ENCODE assay signal across 16 cellular contexts in genomic region chr14:62796431-62796830, GRCh38.
A peak's percentile ranks its signal among the peaks of the same experiment; 100 is the strongest.
DNase-seq lines count a peak whose midpoint lies in the region; ATAC-seq, FAIRE-seq and TF ChIP-seq lines count a peak whose summit lies in the region.
"Had no signal": no experiment of that assay in that cellular context is flagged by ENCODE, and none has a peak within 500 bp of the region (broad histone marks: within the 10 kb centered on the region; RNA-seq: fewer than 3 reads in every experiment).

No MANE protein-coding gene starts in this region.

- no peaks in the 10 kb centered on the region for H3K79me2 ChIP-seq in mesendoderm (ENCODE audit: control insufficient read depth, insufficient read depth, low read length)

- H4K5ac ChIP-seq in mesendoderm (ENCODE audit: low read length), result no peak overlapping the region

- H3K27me3 Mint-ChIP-seq in activated CD4-positive, alpha-beta memory T cell treated with anti-CD3 and anti-CD28 coated beads, Interleukin-2, amount 10 ng/mL, durations not matched to agents 7 days and 5 days, result no peaks in the 10 kb centered on the region
- H3K27me3 Mint-ChIP-seq: B cell had no signal

- no peaks in the 10 kb centered on the region for H3K4me1 Mint-ChIP-seq in activated CD4-positive, alpha-beta memory T cell treated with anti-CD3 and anti-CD28 coated beads, Interleukin-2, amount 10 ng/mL, durations not matched to agents 7 days and 5 days
- H3K4me1 Mint-ChIP-seq: B cell had no signal

- no peaks in the 10 kb centered on the region for H3K27me3 ChIP-seq in RWPE2 (ENCODE audit: insufficient read depth, poor library complexity, severe bottlenecking)
- H3K27me3 ChIP-seq in mesendoderm (ENCODE audit: insufficient read depth, low read length, poor library complexity), result no peaks in the 10 kb centered on the region
- H3K27me3 ChIP-seq: BLaER1 treated with 17β-estradiol and CSF1 and Interleukin-3, amounts not matched to agents 10 nM and 100 nM had no signal

- H3K23ac ChIP-seq in mesendoderm (ENCODE audit: low read length), result no peak overlapping the region

- no peak overlapping the region for H2BK120ac ChIP-seq in mesendoderm (ENCODE audit: low read depth, low read length)

- no peaks in the 10 kb centered on the region for H3K36me3 Mint-ChIP-seq in activated CD4-positive, alpha-beta memory T cell treated with anti-CD3 and anti-CD28 coated beads, Interleukin-2, amount 10 ng/mL, durations not matched to agents 7 days and 5 days (ENCODE audit: low read depth)
- H3K36me3 Mint-ChIP-seq: CD8-positive, alpha-beta T cell had no signal

- H2AK5ac ChIP-seq in mesendoderm (ENCODE audit: low read length), result no peak overlapping the region

- H3K27ac Mint-ChIP-seq in activated CD4-positive, alpha-beta memory T cell treated with anti-CD3 and anti-CD28 coated beads, Interleukin-2, amount 10 ng/mL, durations not matched to agents 7 days and 5 days, result no peak overlapping the region
- H3K27ac Mint-ChIP-seq: B cell; CD8-positive, alpha-beta T cell had no signal

- WGBS in mesendoderm (ENCODE audit: extremely low coverage, insufficient coverage, low lambda C conversion rate), result no CpG with 5 or more reads among the region's 3 CpGs

- H3K4me2 ChIP-seq in mesendoderm (ENCODE audit: low read length), result no peak overlapping the region
- H3K4me2 ChIP-seq: BLaER1 treated with 17β-estradiol and CSF1 and Interleukin-3, amounts not matched to agents 10 nM and 100 nM had no signal

- peak; percentile 95 for FAIRE-seq in HTR-8/SVneo (lab: Jason Lieb, UNC)
- FAIRE-seq: GM19239 had no signal

- H3K4me1 ChIP-seq in RWPE2 (ENCODE audit: insufficient read depth, poor library complexity, severe bottlenecking) (peaks cover 10% of the 10 kb centered on the region), mesendoderm (ENCODE audit: control insufficient read depth, low read depth, low read length) (peaks cover 2% of the 10 kb centered on the region)
- H3K4me1 ChIP-seq: BLaER1 treated with 17β-estradiol and CSF1 and Interleukin-3, amounts not matched to agents 10 nM and 100 nM; HAP-1 had no signal

- H2BK5ac ChIP-seq in mesendoderm (ENCODE audit: low read length), result peak overlapping the region; percentile 76

- H3K36me3 ChIP-seq in RWPE2 (ENCODE audit: low read depth) (no peaks in the 10 kb centered on the region), mesendoderm (ENCODE audit: control insufficient read depth, insufficient read depth, low read length) (no peaks in the 10 kb centered on the region)
- H3K36me3 ChIP-seq: BLaER1 treated with 17β-estradiol and CSF1 and Interleukin-3, amounts not matched to agents 10 nM and 100 nM; HAP-1 had no signal

- H3K27ac ChIP-seq in RWPE2 (ENCODE audit: poor library complexity, severe bottlenecking), result peak overlapping the region; percentile 17
- H3K27ac ChIP-seq in mesendoderm (ENCODE audit: low read depth, low read length), result peak overlapping the region; percentile 70
- H3K27ac ChIP-seq: BLaER1 treated with 17β-estradiol and CSF1 and Interleukin-3, amounts not matched to agents 10 nM and 100 nM; GM23248 had no signal

- peak overlapping the region; percentile 67 for H3K56ac ChIP-seq in mesendoderm (ENCODE audit: low read length)

- CTCF ChIA-PET in activated CD4-positive, alpha-beta memory T cell treated with anti-CD3 and anti-CD28 coated beads, Interleukin-2, amount 10 ng/mL, durations not matched to agents 7 days and 5 days (lab: Charles Lee), result no interaction called here

- no peaks in the 10 kb centered on the region for H3K79me1 ChIP-seq in mesendoderm (ENCODE audit: low read length)

- H3K9me3 Mint-ChIP-seq in activated CD4-positive, alpha-beta memory T cell treated with anti-CD3 and anti-CD28 coated beads, Interleukin-2, amount 10 ng/mL, durations not matched to agents 7 days and 5 days, result no peaks in the 10 kb centered on the region

- DNase-seq in HTR-8/SVneo (ENCODE audit: insufficient read length, low spot score) (no peak), RWPE2 (ENCODE audit: low spot score) (no peak), epithelial cell of esophagus (ENCODE audit: low read depth) (peak; percentile 61), mesendoderm (no peak), NCI-H82 treated with DMSO at 0.1 percent for 48 hours (lab: John Stamatoyannopoulos, UW; ENCODE audit: unreplicated experiment) (no peak)
- DNase-seq in activated CD4-positive, alpha-beta memory T cell treated with anti-CD3 and anti-CD28 coated beads, Interleukin-2, amount 10 ng/mL, durations not matched to agents 7 days and 5 days, result no peak
- DNase-seq: Calu3; CD8-positive, alpha-beta T cell; DMS79 treated with DMSO at 0.1 percent for 48 hours; GF-D8; GM23248 had no signal

- POLR2A ChIA-PET in activated CD4-positive, alpha-beta memory T cell treated with anti-CD3 and anti-CD28 coated beads, Interleukin-2, amount 10 ng/mL, durations not matched to agents 7 days and 5 days (lab: Charles Lee), result no interaction called here

- H2BK15ac ChIP-seq in mesendoderm (replicated peaks; ENCODE audit: low read depth), result no peak overlapping the region

- H3K18ac ChIP-seq in mesendoderm (ENCODE audit: low read length), result no peak overlapping the region

- no peaks in the 10 kb centered on the region for H3K9me3 ChIP-seq in RWPE2 (ENCODE audit: severe bottlenecking)
- H3K9me3 ChIP-seq: BLaER1 treated with 17β-estradiol and CSF1 and Interleukin-3, amounts not matched to agents 10 nM and 100 nM had no signal

- H3K4me3 ChIP-seq in RWPE2 (ENCODE audit: severe bottlenecking) (no peak overlapping the region), epithelial cell of esophagus (ENCODE audit: low read length) (no peak overlapping the region), mesendoderm (ENCODE audit: low read length) (no peak overlapping the region)
- H3K4me3 ChIP-seq: BLaER1 treated with 17β-estradiol and CSF1 and Interleukin-3, amounts not matched to agents 10 nM and 100 nM; GM23248; HAP-1 had no signal

- H4K8ac ChIP-seq in mesendoderm (ENCODE audit: low read depth, low read length), result no peak overlapping the region

- H3K4ac ChIP-seq in mesendoderm (ENCODE audit: low read depth, low read length), result no peak overlapping the region

- H3K9ac ChIP-seq in mesendoderm (ENCODE audit: low read length), result no peak overlapping the region
- H3K9ac ChIP-seq: BLaER1 treated with 17β-estradiol and CSF1 and Interleukin-3, amounts not matched to agents 10 nM and 100 nM; GM23248 had no signal

- TF ChIP-seq CTCF in RWPE2 (IDR thresholded peaks at IDR 0.05; ENCODE audit: poor library complexity, severe bottlenecking) (no peak), epithelial cell of esophagus (IDR thresholded peaks at IDR 0.05; ENCODE audit: insufficient read depth, low read depth, low read length, missing control alignments) (no peak)

- H3K4me3 Mint-ChIP-seq in activated CD4-positive, alpha-beta memory T cell treated with anti-CD3 and anti-CD28 coated beads, Interleukin-2, amount 10 ng/mL, durations not matched to agents 7 days and 5 days, result no peak overlapping the region
- H3K4me3 Mint-ChIP-seq: B cell; CD8-positive, alpha-beta T cell had no signal

- ATAC-seq in RWPE2 (ENCODE audit: low read depth) (peak; percentile 79), HG02798 (IDR thresholded peaks at IDR 0.05; ENCODE audit: poor library complexity, unreplicated experiment) (no peak)
- ATAC-seq: CD8-positive, alpha-beta T cell had no signal
